1 cellular context compared by ENCODE assay signal in the genomic region with DNA sequence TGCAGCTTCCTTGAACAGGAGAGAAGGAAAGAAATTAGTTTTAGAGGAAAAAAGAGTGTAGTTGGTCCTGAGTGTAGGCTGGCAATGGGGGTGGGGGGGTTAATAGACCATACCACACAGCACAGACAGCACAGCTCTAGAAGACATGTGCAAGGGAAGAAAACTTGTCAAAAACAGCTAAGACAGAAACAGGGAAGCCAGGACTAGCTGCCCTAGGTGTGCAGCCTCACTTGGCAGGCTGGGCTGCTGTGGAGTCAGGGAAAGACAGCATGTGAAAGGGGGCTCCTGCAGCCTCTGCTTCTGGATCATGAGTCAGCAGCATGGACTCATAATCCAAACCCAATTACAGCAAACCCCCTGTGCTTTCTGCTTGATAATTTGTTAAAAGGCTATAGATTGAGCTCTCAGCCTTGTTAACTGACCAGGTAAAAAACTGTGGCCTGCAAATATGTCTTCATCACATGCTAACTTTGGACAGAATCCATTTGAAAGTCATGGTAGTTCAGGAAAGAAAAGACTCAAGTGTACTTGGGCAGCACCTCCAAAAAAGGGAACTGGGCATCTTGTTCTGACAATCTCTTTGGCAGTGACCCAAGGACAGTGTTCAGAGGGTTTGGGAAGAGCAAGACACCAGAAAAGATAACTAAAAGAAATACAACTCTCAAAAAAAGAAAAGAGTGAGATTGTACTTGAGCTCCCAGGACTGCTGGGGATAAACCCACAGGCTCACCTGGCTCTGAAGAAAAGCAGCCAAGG.
TF ChIP-seq lines count a peak whose summit lies in the region.

No MANE protein-coding gene starts in this region.

TF ChIP-seq in GM23338, 12 proteins besides CTCF, POLR2A, EP300 and RAD21 (continued from another document):
- TF ChIP-seq, protein P1, sequence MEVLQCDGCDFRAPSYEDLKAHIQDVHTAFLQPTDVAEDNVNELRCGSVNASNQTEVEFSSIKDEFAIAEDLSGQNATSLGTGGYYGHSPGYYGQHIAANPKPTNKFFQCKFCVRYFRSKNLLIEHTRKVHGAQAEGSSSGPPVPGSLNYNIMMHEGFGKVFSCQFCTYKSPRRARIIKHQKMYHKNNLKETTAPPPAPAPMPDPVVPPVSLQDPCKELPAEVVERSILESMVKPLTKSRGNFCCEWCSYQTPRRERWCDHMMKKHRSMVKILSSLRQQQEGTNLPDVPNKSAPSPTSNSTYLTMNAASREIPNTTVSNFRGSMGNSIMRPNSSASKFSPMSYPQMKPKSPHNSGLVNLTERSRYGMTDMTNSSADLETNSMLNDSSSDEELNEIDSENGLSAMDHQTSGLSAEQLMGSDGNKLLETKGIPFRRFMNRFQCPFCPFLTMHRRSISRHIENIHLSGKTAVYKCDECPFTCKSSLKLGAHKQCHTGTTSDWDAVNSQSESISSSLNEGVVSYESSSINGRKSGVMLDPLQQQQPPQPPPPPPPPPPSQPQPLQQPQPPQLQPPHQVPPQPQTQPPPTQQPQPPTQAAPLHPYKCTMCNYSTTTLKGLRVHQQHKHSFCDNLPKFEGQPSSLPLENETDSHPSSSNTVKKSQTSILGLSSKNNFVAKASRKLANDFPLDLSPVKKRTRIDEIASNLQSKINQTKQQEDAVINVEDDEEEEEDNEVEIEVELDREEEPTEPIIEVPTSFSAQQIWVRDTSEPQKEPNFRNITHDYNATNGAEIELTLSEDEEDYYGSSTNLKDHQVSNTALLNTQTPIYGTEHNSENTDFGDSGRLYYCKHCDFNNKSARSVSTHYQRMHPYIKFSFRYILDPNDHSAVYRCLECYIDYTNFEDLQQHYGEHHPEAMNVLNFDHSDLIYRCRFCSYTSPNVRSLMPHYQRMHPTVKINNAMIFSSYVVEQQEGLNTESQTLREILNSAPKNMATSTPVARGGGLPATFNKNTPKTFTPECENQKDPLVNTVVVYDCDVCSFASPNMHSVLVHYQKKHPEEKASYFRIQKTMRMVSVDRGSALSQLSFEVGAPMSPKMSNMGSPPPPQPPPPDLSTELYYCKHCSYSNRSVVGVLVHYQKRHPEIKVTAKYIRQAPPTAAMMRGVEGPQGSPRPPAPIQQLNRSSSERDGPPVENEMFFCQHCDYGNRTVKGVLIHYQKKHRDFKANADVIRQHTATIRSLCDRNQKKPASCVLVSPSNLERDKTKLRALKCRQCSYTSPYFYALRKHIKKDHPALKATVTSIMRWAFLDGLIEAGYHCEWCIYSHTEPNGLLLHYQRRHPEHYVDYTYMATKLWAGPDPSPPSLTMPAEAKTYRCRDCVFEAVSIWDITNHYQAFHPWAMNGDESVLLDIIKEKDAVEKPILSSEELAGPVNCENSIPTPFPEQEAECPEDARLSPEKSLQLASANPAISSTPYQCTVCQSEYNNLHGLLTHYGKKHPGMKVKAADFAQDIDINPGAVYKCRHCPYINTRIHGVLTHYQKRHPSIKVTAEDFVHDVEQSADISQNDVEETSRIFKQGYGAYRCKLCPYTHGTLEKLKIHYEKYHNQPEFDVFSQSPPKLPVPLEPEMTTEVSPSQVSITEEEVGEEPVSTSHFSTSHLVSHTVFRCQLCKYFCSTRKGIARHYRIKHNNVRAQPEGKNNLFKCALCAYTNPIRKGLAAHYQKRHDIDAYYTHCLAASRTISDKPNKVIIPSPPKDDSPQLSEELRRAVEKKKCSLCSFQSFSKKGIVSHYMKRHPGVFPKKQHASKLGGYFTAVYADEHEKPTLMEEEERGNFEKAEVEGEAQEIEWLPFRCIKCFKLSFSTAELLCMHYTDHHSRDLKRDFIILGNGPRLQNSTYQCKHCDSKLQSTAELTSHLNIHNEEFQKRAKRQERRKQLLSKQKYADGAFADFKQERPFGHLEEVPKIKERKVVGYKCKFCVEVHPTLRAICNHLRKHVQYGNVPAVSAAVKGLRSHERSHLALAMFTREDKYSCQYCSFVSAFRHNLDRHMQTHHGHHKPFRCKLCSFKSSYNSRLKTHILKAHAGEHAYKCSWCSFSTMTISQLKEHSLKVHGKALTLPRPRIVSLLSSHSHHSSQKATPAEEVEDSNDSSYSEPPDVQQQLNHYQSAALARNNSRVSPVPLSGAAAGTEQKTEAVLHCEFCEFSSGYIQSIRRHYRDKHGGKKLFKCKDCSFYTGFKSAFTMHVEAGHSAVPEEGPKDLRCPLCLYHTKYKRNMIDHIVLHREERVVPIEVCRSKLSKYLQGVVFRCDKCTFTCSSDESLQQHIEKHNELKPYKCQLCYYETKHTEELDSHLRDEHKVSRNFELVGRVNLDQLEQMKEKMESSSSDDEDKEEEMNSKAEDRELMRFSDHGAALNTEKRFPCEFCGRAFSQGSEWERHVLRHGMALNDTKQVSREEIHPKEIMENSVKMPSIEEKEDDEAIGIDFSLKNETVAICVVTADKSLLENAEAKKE (CRISPR knock-in tag; IDR thresholded peaks at IDR 0.05), result no peak
- TF ChIP-seq ZNF114 (CRISPR knock-in tag; IDR thresholded peaks at IDR 0.05) (no peak), ZNF331 (CRISPR knock-in tag; IDR thresholded peaks at IDR 0.05; ENCODE audit: low read depth) (no peak), EZH2phosphoT487 (IDR thresholded peaks at IDR 0.05; ENCODE audit: unreplicated experiment) (no peak), STAT1 (IDR thresholded peaks at IDR 0.05; ENCODE audit: unreplicated experiment) (no peak), EZH2 (IDR thresholded peaks at IDR 0.05; ENCODE audit: low read depth, unreplicated experiment) (no peak), CREB1 (CRISPR knock-in tag; IDR thresholded peaks at IDR 0.05; ENCODE audit: low read depth) (no peak), POLR2AphosphoS5 (IDR thresholded peaks at IDR 0.05; ENCODE audit: low read depth) (no peak), NANOG (IDR thresholded peaks at IDR 0.05; ENCODE audit: borderline replicate concordance) (no peak)
- TF ChIP-seq, protein P2, sequence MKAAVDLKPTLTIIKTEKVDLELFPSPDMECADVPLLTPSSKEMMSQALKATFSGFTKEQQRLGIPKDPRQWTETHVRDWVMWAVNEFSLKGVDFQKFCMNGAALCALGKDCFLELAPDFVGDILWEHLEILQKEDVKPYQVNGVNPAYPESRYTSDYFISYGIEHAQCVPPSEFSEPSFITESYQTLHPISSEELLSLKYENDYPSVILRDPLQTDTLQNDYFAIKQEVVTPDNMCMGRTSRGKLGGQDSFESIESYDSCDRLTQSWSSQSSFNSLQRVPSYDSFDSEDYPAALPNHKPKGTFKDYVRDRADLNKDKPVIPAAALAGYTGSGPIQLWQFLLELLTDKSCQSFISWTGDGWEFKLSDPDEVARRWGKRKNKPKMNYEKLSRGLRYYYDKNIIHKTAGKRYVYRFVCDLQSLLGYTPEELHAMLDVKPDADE (IDR thresholded peaks at IDR 0.05), result no peak
- TF ChIP-seq, protein P3, sequence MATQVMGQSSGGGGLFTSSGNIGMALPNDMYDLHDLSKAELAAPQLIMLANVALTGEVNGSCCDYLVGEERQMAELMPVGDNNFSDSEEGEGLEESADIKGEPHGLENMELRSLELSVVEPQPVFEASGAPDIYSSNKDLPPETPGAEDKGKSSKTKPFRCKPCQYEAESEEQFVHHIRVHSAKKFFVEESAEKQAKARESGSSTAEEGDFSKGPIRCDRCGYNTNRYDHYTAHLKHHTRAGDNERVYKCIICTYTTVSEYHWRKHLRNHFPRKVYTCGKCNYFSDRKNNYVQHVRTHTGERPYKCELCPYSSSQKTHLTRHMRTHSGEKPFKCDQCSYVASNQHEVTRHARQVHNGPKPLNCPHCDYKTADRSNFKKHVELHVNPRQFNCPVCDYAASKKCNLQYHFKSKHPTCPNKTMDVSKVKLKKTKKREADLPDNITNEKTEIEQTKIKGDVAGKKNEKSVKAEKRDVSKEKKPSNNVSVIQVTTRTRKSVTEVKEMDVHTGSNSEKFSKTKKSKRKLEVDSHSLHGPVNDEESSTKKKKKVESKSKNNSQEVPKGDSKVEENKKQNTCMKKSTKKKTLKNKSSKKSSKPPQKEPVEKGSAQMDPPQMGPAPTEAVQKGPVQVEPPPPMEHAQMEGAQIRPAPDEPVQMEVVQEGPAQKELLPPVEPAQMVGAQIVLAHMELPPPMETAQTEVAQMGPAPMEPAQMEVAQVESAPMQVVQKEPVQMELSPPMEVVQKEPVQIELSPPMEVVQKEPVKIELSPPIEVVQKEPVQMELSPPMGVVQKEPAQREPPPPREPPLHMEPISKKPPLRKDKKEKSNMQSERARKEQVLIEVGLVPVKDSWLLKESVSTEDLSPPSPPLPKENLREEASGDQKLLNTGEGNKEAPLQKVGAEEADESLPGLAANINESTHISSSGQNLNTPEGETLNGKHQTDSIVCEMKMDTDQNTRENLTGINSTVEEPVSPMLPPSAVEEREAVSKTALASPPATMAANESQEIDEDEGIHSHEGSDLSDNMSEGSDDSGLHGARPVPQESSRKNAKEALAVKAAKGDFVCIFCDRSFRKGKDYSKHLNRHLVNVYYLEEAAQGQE (IDR thresholded peaks at IDR 0.05; ENCODE audit: unreplicated experiment), result no peak
